12 cellular contexts compared by ENCODE assay signal in genomic region chr2:240920783-240921231, GRCh38. TPM values are rescaled to one million over a fixed set of nuclear protein-coding genes. Genes with fewer than 3 reads are reported as not detected.
DNase-seq lines count a peak whose midpoint lies in the region; ATAC-seq, FAIRE-seq and TF ChIP-seq lines count a peak whose summit lies in the region.
"Had no signal": no experiment of that assay in that cellular context is flagged by ENCODE, and none has a peak within 500 bp of the region (broad histone marks: within the 10 kb centered on the region; RNA-seq: fewer than 3 reads in every experiment).

No MANE protein-coding gene starts in this region.

- dilution Hi-C loops in keratinocyte (cut with MboI; ENCODE audit: extremely low pct_ligation_motif_present, low sequenced_read_pairs) = no loop called here

- H3K79me2 ChIP-seq in keratinocyte (ENCODE audit: control insufficient read depth, insufficient read depth, low read length) = no peaks in the 10 kb centered on the region

- H3K9me3 ChIP-seq in adrenal gland (replicated peaks in 1 of 3) (no peaks in the 10 kb centered on the region), keratinocyte (ENCODE audit: control insufficient read depth, low read depth, low read length) (no peaks in the 10 kb centered on the region), stomach (no peaks in the 10 kb centered on the region)
- H3K9me3 ChIP-seq: HAP-1 had no signal

- H3K4me2 ChIP-seq in keratinocyte (ENCODE audit: control insufficient read depth, extremely low read depth, insufficient read depth, low read depth, low read length) = peak overlapping the region; percentile 56

- FAIRE-seq in keratinocyte (lab: Jason Lieb, UNC) = no peak

- H3K27me3 ChIP-seq in adrenal gland = no peaks in the 10 kb centered on the region
- H3K27me3 ChIP-seq in keratinocyte (ENCODE audit: control insufficient read depth, extremely low read depth, insufficient read depth, low read length) = peaks cover 13% of the 10 kb centered on the region
- peaks cover 0 to 17% (median 10%) of the 10 kb centered on the region in 3 donors for H3K27me3 ChIP-seq in stomach

- H3K36me3 ChIP-seq in adrenal gland (replicated peaks in 1 of 2) (no peaks in the 10 kb centered on the region), keratinocyte (ENCODE audit: control insufficient read depth in 2 of 2, extremely low read depth in 1 of 2, insufficient read depth in 2 of 2, low read length in 2 of 2) (no peaks in the 10 kb centered on the region), stomach (no peaks in the 10 kb centered on the region)
- H3K36me3 ChIP-seq: HAP-1 had no signal

- H3K27ac ChIP-seq in adrenal gland (no peak overlapping the region), keratinocyte (ENCODE audit: control insufficient read depth, insufficient read depth, low read length) (peak overlapping the region; percentile 73), stomach (peak overlapping the region in 4 of 5 donors; percentile 28 to 77 (median 48))

- TF ChIP-seq CTCF in adrenal gland (IDR thresholded peaks at IDR 0.05) (no peak), keratinocyte (optimal IDR thresholded peaks at IDR 0.05 in 1 of 3, IDR thresholded peaks at IDR 0.05 in 1 of 3, conservative IDR thresholded peaks at IDR 0.05 in 1 of 3; ENCODE audit: extremely low read depth in 1 of 3, insufficient read depth in 2 of 3, low read length in 3 of 3) (no peak), stomach (IDR thresholded peaks at IDR 0.05) (no peak)

- no peak for TF ChIP-seq POLR2A in adrenal gland (IDR thresholded peaks at IDR 0.05)
- no peak for TF ChIP-seq POLR2A in stomach (IDR thresholded peaks at IDR 0.05)

- no peak for TF ChIP-seq EP300 in stomach (IDR thresholded peaks at IDR 0.05)

- H3K9me1 ChIP-seq in keratinocyte (ENCODE audit: control insufficient read depth, extremely low read depth, insufficient read depth, low read length) = peaks cover 5% of the 10 kb centered on the region

- peak; percentile 17 for DNase-seq in activated CD4-positive, CD25-positive, alpha-beta regulatory T cell treated with anti-CD3 and anti-CD28 coated beads, Interleukin-2, amount 50 U/mL, for 72 hours
- DNase-seq in adrenal gland (peak; percentile 0 to 41 (median 11)), keratinocyte (ENCODE audit: low read depth, low spot score) (no peak), stomach (peak; percentile 17), HUDEP-2 (lab: John Stamatoyannopoulos, UW; ENCODE audit: unreplicated experiment in 76 of 76) (no peak), T-helper 9 cell (no peak)
- DNase-seq: NCI-H2081, OCI-M1 had no signal

- WGBS in adrenal gland, 4 donors = 76 to 83% (median 80%) methylated on average over 4 of the region's 4 CpGs
- 67 to 89% (median 82%) methylated on average over 3 to 4 of the region's 4 CpGs for WGBS in stomach, 5 donors

- H3K4me1 ChIP-seq in adrenal gland (replicated peaks in 1 of 2) (no peaks in the 10 kb centered on the region), keratinocyte (ENCODE audit: control insufficient read depth, extremely low read depth, insufficient read depth, low read length) (peaks cover 15% of the 10 kb centered on the region), stomach (peaks cover 7 to 24% (median 16%) of the 10 kb centered on the region in 4 donors)
- H3K4me1 ChIP-seq: HAP-1 had no signal

- H2AFZ ChIP-seq in keratinocyte (ENCODE audit: control insufficient read depth, low read length) = no peak overlapping the region

- no peak for ATAC-seq in activated CD4-positive, CD25-positive, alpha-beta regulatory T cell treated with anti-CD3 and anti-CD28 coated beads, Interleukin-2, amount 50 U/mL, for 24 hours
- ATAC-seq in GM19023 (IDR thresholded peaks at IDR 0.05; ENCODE audit: unreplicated experiment) = no peak

- intact Hi-C loops in adrenal gland (cut with DNase I) (no loop called here), stomach (cut with DNase I; ENCODE audit: low total_unique reads) (no loop called here)

- H4K20me1 ChIP-seq in keratinocyte (ENCODE audit: control insufficient read depth, extremely low read depth, insufficient read depth, low read length) = peaks cover 5% of the 10 kb centered on the region

- no peak overlapping the region for H3K4me3 ChIP-seq in adrenal gland
- no peak overlapping the region for H3K4me3 ChIP-seq in keratinocyte (ENCODE audit: control insufficient read depth in 2 of 3, extremely low read depth in 1 of 3, insufficient read depth in 2 of 3, low read depth in 1 of 3, low read length in 3 of 3)
- no peak overlapping the region for H3K4me3 ChIP-seq in stomach
- H3K4me3 ChIP-seq: HAP-1 had no signal

- H3K9ac ChIP-seq in keratinocyte (ENCODE audit: control insufficient read depth, extremely low read depth, insufficient read depth, low read length) = peak overlapping the region; percentile 66

RNA-seq across cellular contexts. Expression of gene CROCC2, which starts 14.7 kb away (rescaled TPM):
- total RNA-seq in adrenal gland = under 1 TPM in 3 of 8 donors, not detected in 5; 0.07 to 0.65 (median 0.23) TPM
- polyA plus RNA-seq in adrenal gland = under 1 TPM in 2 of 3 donors, not detected in 1; 0.07 to 0.32 TPM
- polyA plus RNA-seq in keratinocyte = not detected in 3 replicates
- not detected for polyA plus RNA-seq in keratinocyte (2011; ENCODE audit: low read depth)
- polyA plus RNA-seq in keratinocyte (2011; cell fraction: cytosol; rRNA removed) = not detected in 2 replicates
- not detected in 2 replicates for polyA plus RNA-seq in keratinocyte (2011; cell fraction: nucleus; rRNA removed)
- not detected in 2 replicates for polyA plus RNA-seq in keratinocyte (2012; ENCODE audit: low replicate concordance)
- polyA minus RNA-seq in keratinocyte = not detected in 3 replicates
- polyA minus RNA-seq in keratinocyte (2011; cell fraction: cytosol; rRNA and poly(A)+ RNA removed) = not detected
- polyA minus RNA-seq in keratinocyte (2011; cell fraction: nucleus; rRNA and poly(A)+ RNA removed) = not detected in 2 replicates
- total RNA-seq in stomach = 1 to 10 TPM in 1 of 5 donors, not detected in 4; 4.9 TPM
- polyA plus RNA-seq in stomach = under 1 TPM in 1 of 3 donors, not detected in 2; 0.03 TPM
- total RNA-seq: activated B cell treated with CpG ODN at 0.5 μM for 24 hours had no signal

RNA-seq across cellular contexts. Expression of gene MAB21L4, which starts 24.9 kb away (rescaled TPM):
- total RNA-seq in adrenal gland (not detected), stomach (1 to 10 TPM in 1 of 5 donors, under 1 TPM in 2, not detected in 2; 0.45 to 4.9 (median 0.55) TPM)
- polyA plus RNA-seq in adrenal gland (under 1 TPM in 2 of 3 donors, not detected in 1; 0.10 to 0.32 TPM), keratinocyte (0.37 to 1.1 TPM (median 0.80 TPM) in 3 replicates), stomach (10 to 100 TPM in 1 of 3 donors, 1 to 10 TPM in 2; 6.0 to 48.9 (median 9.1) TPM)
- polyA plus RNA-seq in keratinocyte (2011; ENCODE audit: low read depth) = 2.4 TPM
- polyA plus RNA-seq in keratinocyte (2011; cell fraction: cytosol; rRNA removed) = 0.84 and 1.9 TPM in 2 replicates
- polyA plus RNA-seq in keratinocyte (2011; cell fraction: nucleus; rRNA removed) = 2.3 and 4.9 TPM in 2 replicates
- polyA plus RNA-seq in keratinocyte (2012; ENCODE audit: low replicate concordance) = 1.3 and 12.3 TPM in 2 replicates
- polyA minus RNA-seq in keratinocyte = 0.38 to 0.79 TPM (median 0.73 TPM) in 3 replicates
- polyA minus RNA-seq in keratinocyte (2011; cell fraction: cytosol; rRNA and poly(A)+ RNA removed) = not detected
- 1.0 and 3.4 TPM in 2 replicates for polyA minus RNA-seq in keratinocyte (2011; cell fraction: nucleus; rRNA and poly(A)+ RNA removed)
- total RNA-seq: activated B cell treated with CpG ODN at 0.5 μM for 24 hours had no signal

RNA-seq across cellular contexts. Expression of gene AGXT, which starts 52.2 kb away (rescaled TPM):
- 1 to 10 TPM in 1 of 8 donors, under 1 TPM in 4, not detected in 3; 0.14 to 1.2 (median 0.90) TPM for total RNA-seq in adrenal gland
- under 1 TPM; 0.16 to 0.47 (median 0.26) TPM for polyA plus RNA-seq in adrenal gland
- not detected in 3 replicates for polyA plus RNA-seq in keratinocyte
- polyA plus RNA-seq in keratinocyte (2011; ENCODE audit: low read depth) = not detected
- polyA plus RNA-seq in keratinocyte (2011; cell fraction: cytosol; rRNA removed) = not detected in 2 replicates
- polyA plus RNA-seq in keratinocyte (2011; cell fraction: nucleus; rRNA removed) = not detected in 2 replicates
- polyA plus RNA-seq in keratinocyte (2012; ENCODE audit: low replicate concordance) = 0.16 TPM in 1 of 2 replicates, not detected in the other
- not detected in 3 replicates for polyA minus RNA-seq in keratinocyte
- not detected for polyA minus RNA-seq in keratinocyte (2011; cell fraction: cytosol; rRNA and poly(A)+ RNA removed)
- polyA minus RNA-seq in keratinocyte (2011; cell fraction: nucleus; rRNA and poly(A)+ RNA removed) = not detected in 2 replicates
- not detected for total RNA-seq in stomach
- polyA plus RNA-seq in stomach = not detected
- total RNA-seq: activated B cell treated with CpG ODN at 0.5 μM for 24 hours had no signal

Comparison
In these comparisons a context has a peak if more than half of its experiments do, and no peak if none do; other contexts are left out.
1. DNase-seq: peak in activated CD4-positive, CD25-positive, alpha-beta regulatory T cell treated with anti-CD3 and anti-CD28 coated beads, Interleukin-2, amount 50 U/mL, for 72 hours (single experiment), adrenal gland (7 of 7) and stomach (single experiment); none in keratinocyte (single experiment), HUDEP-2 (0 of 76) and T-helper 9 cell (single experiment).
2. H3K27ac ChIP-seq: peak in keratinocyte (single experiment) and stomach (4 of 5); none in adrenal gland (0 of 5).